In the genomic region with DNA sequence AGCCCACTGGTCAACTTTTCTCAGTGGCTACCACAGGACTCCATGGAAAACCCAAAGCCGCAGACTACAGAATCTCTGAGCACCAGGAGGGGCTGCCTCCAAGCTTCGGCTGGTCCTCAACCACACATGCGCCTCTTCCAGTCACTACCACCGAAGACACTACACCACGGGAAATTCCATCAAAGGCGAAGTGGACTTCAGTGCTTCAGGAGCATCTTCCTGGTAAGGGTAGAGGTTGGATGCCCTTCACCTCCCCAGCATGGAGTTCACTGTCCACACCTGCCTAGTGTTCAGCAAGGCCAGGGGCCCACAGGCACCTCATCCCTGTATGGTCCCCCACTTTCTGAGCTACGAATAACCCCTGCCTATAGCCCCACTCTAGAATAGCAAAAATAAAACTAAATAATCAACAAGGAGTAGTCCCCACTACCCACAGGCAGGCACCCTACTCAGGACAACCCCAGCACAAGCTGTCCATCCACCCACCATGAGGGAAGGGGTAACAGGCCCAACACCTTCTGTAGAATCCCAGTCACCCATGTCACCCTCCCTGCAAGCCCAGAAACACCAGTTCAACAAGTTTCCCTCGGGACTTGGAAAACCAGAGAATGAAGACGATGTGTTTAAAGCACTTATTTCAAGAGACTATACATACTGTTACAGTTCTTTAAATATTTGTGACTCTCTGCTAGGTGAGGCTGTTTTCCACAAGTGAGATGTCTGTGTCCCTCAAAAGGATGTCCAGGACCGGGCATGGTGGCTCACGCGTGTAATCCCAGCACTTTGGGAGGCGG, we compare ENCODE assay signal across 9 cellular contexts. TPM values are rescaled to one million over a fixed set of nuclear protein-coding genes. Genes with fewer than 3 reads are reported as not detected.
DNase-seq lines count a peak whose midpoint lies in the region; ATAC-seq and TF ChIP-seq lines count a peak whose summit lies in the region.
"Had no signal": no experiment of that assay in that cellular context is flagged by ENCODE, and none has a peak within 500 bp of the region (broad histone marks: within the 10 kb centered on the region; RNA-seq: fewer than 3 reads in every experiment).

No MANE protein-coding gene starts in this region.

- peaks cover 11% of the 10 kb centered on the region for H3K4me1 ChIP-seq in BE2C
- H3K4me1 ChIP-seq in HEK293 (ENCODE audit: control insufficient read depth, insufficient read depth, low read length) = peaks cover 3% of the 10 kb centered on the region
- H3K4me1 ChIP-seq in muscle layer of colon (ENCODE audit: insufficient read depth, low read length) = peaks cover 51% of the 10 kb centered on the region

- TF ChIP-seq CTCF in BE2C (IDR thresholded peaks at IDR 0.05; ENCODE audit: low read depth, low read length) (no peak), HEK293 (tag by site-specific recombination; IDR thresholded peaks at IDR 0.05) (no peak)

- H3K9me3 ChIP-seq in BE2C (no peaks in the 10 kb centered on the region), HEK293 (ENCODE audit: control insufficient read depth, insufficient read depth, low read depth, low read length) (no peaks in the 10 kb centered on the region), muscle layer of colon (ENCODE audit: low read length) (no peaks in the 10 kb centered on the region)

- peak overlapping the region; percentile 72 for H3K27ac Mint-ChIP-seq in activated naive CD8-positive, alpha-beta T cell treated with anti-CD3 and anti-CD28 coated beads, Interleukin-2, amount 10 ng/mL, durations not matched to agents 7 days and 5 days

- peak overlapping the region; percentile 91 for H3K9ac ChIP-seq in muscle layer of colon (ENCODE audit: low read length)

- H3K27me3 Mint-ChIP-seq in activated naive CD8-positive, alpha-beta T cell treated with anti-CD3 and anti-CD28 coated beads, Interleukin-2, amount 10 ng/mL, durations not matched to agents 7 days and 5 days = no peaks in the 10 kb centered on the region

- H3K36me3 ChIP-seq in BE2C (peaks cover 34% of the 10 kb centered on the region), HEK293 (ENCODE audit: control insufficient read depth in 2 of 2, insufficient read depth in 1 of 2, low read length in 2 of 2) (peaks cover 8 to 38% of the 10 kb centered on the region in 2 experiments; a peak in 2 of 3 replicates), muscle layer of colon (ENCODE audit: insufficient read depth, low read length) (peaks cover 5% of the 10 kb centered on the region)

- ATAC-seq in activated naive CD8-positive, alpha-beta T cell treated with anti-CD3 and anti-CD28 coated beads, Interleukin-2, amount 10 ng/mL, durations not matched to agents 7 days and 5 days (ENCODE audit: low read depth) = no peak
- ATAC-seq in left lobe of liver = no peak
- no peak for ATAC-seq in GM18909 (IDR thresholded peaks at IDR 0.05; ENCODE audit: poor library complexity, unreplicated experiment)

- H3K4me3 ChIP-seq in BE2C (ENCODE audit: low read depth, low read length) = peak overlapping the region; percentile 97
- no peak overlapping the region for H3K4me3 ChIP-seq in HEK293 (ENCODE audit: low read depth, low read length)
- no peak overlapping the region for H3K4me3 ChIP-seq in muscle layer of colon (ENCODE audit: low read depth in 1 of 2, low read length in 2 of 2)

- DNase-seq in BE2C = no peak
- no peak for DNase-seq in activated naive CD8-positive, alpha-beta T cell treated with anti-CD3 and anti-CD28 coated beads, Interleukin-2, amount 10 ng/mL, durations not matched to agents 7 days and 5 days
- no peak for DNase-seq in left lobe of liver (ENCODE audit: low spot score)
- no peak for DNase-seq in H4 (ENCODE audit: low spot score)
- DNase-seq in COLO829 (ENCODE audit: low spot score) = no peak
- DNase-seq: OCI-M1 had no signal

- POLR2A ChIA-PET in HEK293 (lab: Yijun Ruan, JAX) = interaction anchor here (0.8 kb wide), 1 partner anchor 17 kb away, joined by 3 read pairs; no protein-coding TSS in a partner anchor
- POLR2A ChIA-PET in activated naive CD8-positive, alpha-beta T cell treated with anti-CD3 and anti-CD28 coated beads, Interleukin-2, amount 10 ng/mL, durations not matched to agents 7 days and 5 days (lab: Charles Lee) = no interaction called here

- H3K4me1 Mint-ChIP-seq in activated naive CD8-positive, alpha-beta T cell treated with anti-CD3 and anti-CD28 coated beads, Interleukin-2, amount 10 ng/mL, durations not matched to agents 7 days and 5 days = peaks cover 40% of the 10 kb centered on the region

- H3K27ac ChIP-seq in HEK293 (ENCODE audit: extremely low read depth, low read depth, low read length) = no peak overlapping the region
- no peak overlapping the region for H3K27ac ChIP-seq in muscle layer of colon (ENCODE audit: low read depth, low read length)

- no peaks in the 10 kb centered on the region for H3K27me3 ChIP-seq in BE2C
- no peaks in the 10 kb centered on the region for H3K27me3 ChIP-seq in muscle layer of colon (ENCODE audit: control insufficient read depth in 1 of 2, insufficient read depth in 2 of 2, low read length in 2 of 2)

- CTCF ChIA-PET in HEK293 (lab: Yijun Ruan, JAX) = no interaction called here

- peaks cover 8% of the 10 kb centered on the region for H3K36me3 Mint-ChIP-seq in activated naive CD8-positive, alpha-beta T cell treated with anti-CD3 and anti-CD28 coated beads, Interleukin-2, amount 10 ng/mL, durations not matched to agents 7 days and 5 days

- peak overlapping the region; percentile 93 for H3K4me3 Mint-ChIP-seq in activated naive CD8-positive, alpha-beta T cell treated with anti-CD3 and anti-CD28 coated beads, Interleukin-2, amount 10 ng/mL, durations not matched to agents 7 days and 5 days

- no peaks in the 10 kb centered on the region for H3K9me3 Mint-ChIP-seq in activated naive CD8-positive, alpha-beta T cell treated with anti-CD3 and anti-CD28 coated beads, Interleukin-2, amount 10 ng/mL, durations not matched to agents 7 days and 5 days

TF ChIP-seq in HEK293, 187 proteins besides CTCF, POLR2A, EP300 and RAD21:
- TF ChIP-seq SCRT2 (tag by site-specific recombination; IDR thresholded peaks at IDR 0.05) (peak; percentile 85; the same call in 1 of the 2 replicates), ZNF202 (tag by site-specific recombination; IDR thresholded peaks at IDR 0.05; ENCODE audit: borderline replicate concordance) (no peak), HOXA7 (CRISPR knock-in tag; IDR thresholded peaks at IDR 0.05; ENCODE audit: borderline replicate concordance) (no peak), SCRT1 (tag by site-specific recombination; IDR thresholded peaks at IDR 0.05; ENCODE audit: borderline replicate concordance) (0 out of 2 replicates have a peak, but pooled peaks have one; percentile 27), TCF7L2 (IDR thresholded peaks at IDR 0.05; ENCODE audit: borderline replicate concordance, low read depth, low read length) (no peak), EGR2 (tag by site-specific recombination; IDR thresholded peaks at IDR 0.05; ENCODE audit: low read depth) (0 out of 2 replicates have a peak, but pooled peaks have one; percentile 7), ZNF302 (tag by site-specific recombination; IDR thresholded peaks at IDR 0.05; ENCODE audit: low read depth) (no peak)
- TF ChIP-seq, protein P1, sequence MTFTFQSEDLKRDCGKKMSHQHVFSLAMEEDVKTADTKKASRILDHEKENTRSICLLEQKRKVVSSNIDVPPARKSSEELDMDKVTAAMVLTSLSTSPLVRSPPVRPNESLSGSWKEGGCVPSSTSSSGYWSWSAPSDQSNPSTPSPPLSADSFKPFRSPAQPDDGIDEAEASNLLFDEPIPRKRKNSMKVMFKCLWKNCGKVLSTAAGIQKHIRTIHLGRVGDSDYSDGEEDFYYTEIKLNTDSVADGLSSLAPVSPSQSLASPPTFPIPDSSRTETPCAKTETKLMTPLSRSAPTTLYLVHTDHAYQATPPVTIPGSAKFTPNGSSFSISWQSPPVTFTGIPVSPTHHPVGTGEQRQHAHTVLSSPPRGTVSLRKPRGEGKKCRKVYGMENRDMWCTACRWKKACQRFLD (tag by site-specific recombination; IDR thresholded peaks at IDR 0.05) = no peak
- TF ChIP-seq, protein P2, sequence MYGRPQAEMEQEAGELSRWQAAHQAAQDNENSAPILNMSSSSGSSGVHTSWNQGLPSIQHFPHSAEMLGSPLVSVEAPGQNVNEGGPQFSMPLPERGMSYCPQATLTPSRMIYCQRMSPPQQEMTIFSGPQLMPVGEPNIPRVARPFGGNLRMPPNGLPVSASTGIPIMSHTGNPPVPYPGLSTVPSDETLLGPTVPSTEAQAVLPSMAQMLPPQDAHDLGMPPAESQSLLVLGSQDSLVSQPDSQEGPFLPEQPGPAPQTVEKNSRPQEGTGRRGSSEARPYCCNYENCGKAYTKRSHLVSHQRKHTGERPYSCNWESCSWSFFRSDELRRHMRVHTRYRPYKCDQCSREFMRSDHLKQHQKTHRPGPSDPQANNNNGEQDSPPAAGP (tag by site-specific recombination; IDR thresholded peaks at IDR 0.05) = no peak
TF ChIP-seq in HEK293: peak in this region for 3.

RNA-seq across cellular contexts. Expression of gene VDAC1, which starts 2.6 kb away (rescaled TPM):
- polyA plus RNA-seq in BE2C (2012; ENCODE audit: insufficient read depth, insufficient read length, low read depth) = 273 TPM
- total RNA-seq in activated naive CD8-positive, alpha-beta T cell treated with anti-CD3 and anti-CD28 coated beads, Interleukin-2, amount 10 ng/mL, durations not matched to agents 7 days and 5 days = 100 to 1,000 TPM; 194 to 199 TPM
- 91.2 TPM for total RNA-seq in left lobe of liver
- 732 and 750 TPM in 2 replicates for total RNA-seq in H4 (2014; rRNA removed; shearing (Covaris generic))

RNA-seq across cellular contexts. Expression of gene C5orf15, which starts 33.7 kb away (rescaled TPM):
- polyA plus RNA-seq in BE2C (2012; ENCODE audit: insufficient read depth, insufficient read length, low read depth) = 84.6 TPM
- total RNA-seq in activated naive CD8-positive, alpha-beta T cell treated with anti-CD3 and anti-CD28 coated beads, Interleukin-2, amount 10 ng/mL, durations not matched to agents 7 days and 5 days = 10 to 100 TPM; 19.1 to 24.8 TPM
- total RNA-seq in left lobe of liver = 15.2 TPM
- 141 and 166 TPM in 2 replicates for total RNA-seq in H4 (2014; rRNA removed; shearing (Covaris generic))
